Comparison of ENCODE assay signal across 8 cellular contexts in genomic region chr4:145097821-145098674, GRCh38. TPM values are rescaled to one million over a fixed set of nuclear protein-coding genes. Genes with fewer than 3 reads are reported as not detected.
A peak's percentile ranks its signal among the peaks of the same experiment; 100 is the strongest.
DNase-seq lines count a peak whose midpoint lies in the region; ATAC-seq and TF ChIP-seq lines count a peak whose summit lies in the region.

ABCE1 (plus strand) TSS chr4:145098311; CDS start chr4:145104413, 6,102 bp downstream.
ANAPC10 (minus strand) TSS chr4:145098196; CDS start chr4:145096099, 2,097 bp downstream.

- CTCF ChIA-PET in activated naive CD4-positive, alpha-beta T cell treated with anti-CD3 and anti-CD28 coated beads, Interleukin-2, amount 10 ng/mL, durations not matched to agents 7 days and 5 days (lab: Charles Lee), result interaction anchor here (1.0 to 2.0 kb wide), 3 partner anchors 28 to 83 kb away, joined by 3 to 8 read pairs (median 3); no protein-coding TSS in a partner anchor

- peaks cover 7% of the 10 kb centered on the region for H3K9me3 Mint-ChIP-seq in activated naive CD4-positive, alpha-beta T cell treated with anti-CD3 and anti-CD28 coated beads, Interleukin-2, amount 10 ng/mL, durations not matched to agents 7 days and 5 days

- peak within 1 kb of the TSS; percentile 95 for H3K9ac ChIP-seq in SK-N-MC (ENCODE audit: insufficient read length)

- H3K4me1 Mint-ChIP-seq in activated naive CD4-positive, alpha-beta T cell treated with anti-CD3 and anti-CD28 coated beads, Interleukin-2, amount 10 ng/mL, durations not matched to agents 7 days and 5 days, result peaks cover 37% of the 10 kb centered on the region

- H3K27ac ChIP-seq in SK-N-MC (peak within 1 kb of the TSS; percentile 63), gastroesophageal sphincter (peak within 1 kb of the TSS; percentile 90 to 93 (median 92))

- H3K27me3 Mint-ChIP-seq in activated naive CD4-positive, alpha-beta T cell treated with anti-CD3 and anti-CD28 coated beads, Interleukin-2, amount 10 ng/mL, durations not matched to agents 7 days and 5 days, result no peaks in the 10 kb centered on the region

- peak; percentile 96 for DNase-seq in GM04504 (ENCODE audit: low read depth)
- DNase-seq in NB4 (ENCODE audit: low read depth), result peak; percentile 97
- DNase-seq in SK-N-MC (ENCODE audit: low read depth, low spot score), result peak; percentile 86
- DNase-seq in activated naive CD4-positive, alpha-beta T cell treated with anti-CD3 and anti-CD28 coated beads, Interleukin-2, amount 10 ng/mL, durations not matched to agents 7 days and 5 days, result peak; percentile 98
- peak; percentile 91 for DNase-seq in non-pigmented ciliary epithelial cell (ENCODE audit: low read depth)
- DNase-seq in superior temporal gyrus (ENCODE audit: extremely low spot score), result peak; percentile 98

- TF ChIP-seq POLR2A in NB4 (IDR thresholded peaks at IDR 0.05; ENCODE audit: extremely low read depth, insufficient read length) (peak; percentile 82), gastroesophageal sphincter (IDR thresholded peaks at IDR 0.05) (peak; percentile 56)

- peak within 1 kb of the TSS; percentile 94 for H3K4me3 Mint-ChIP-seq in activated naive CD4-positive, alpha-beta T cell treated with anti-CD3 and anti-CD28 coated beads, Interleukin-2, amount 10 ng/mL, durations not matched to agents 7 days and 5 days

- peaks cover 62% of the 10 kb centered on the region for H3K36me3 ChIP-seq in SK-N-MC (ENCODE audit: insufficient read depth, low read length)
- peaks cover 0 to 26% of the 10 kb centered on the region in 2 donors for H3K36me3 ChIP-seq in gastroesophageal sphincter

- H3K36me3 Mint-ChIP-seq in activated naive CD4-positive, alpha-beta T cell treated with anti-CD3 and anti-CD28 coated beads, Interleukin-2, amount 10 ng/mL, durations not matched to agents 7 days and 5 days, result peaks cover 28% of the 10 kb centered on the region

- no peaks in the 10 kb centered on the region for H3K27me3 ChIP-seq in gastroesophageal sphincter

- H3K9me3 ChIP-seq in SK-N-MC (ENCODE audit: low read depth, low read length) (peaks cover 7% of the 10 kb centered on the region), gastroesophageal sphincter (peaks cover 0 to 11% (median 0%) of the 10 kb centered on the region in 3 donors)

- H3K27ac Mint-ChIP-seq in activated naive CD4-positive, alpha-beta T cell treated with anti-CD3 and anti-CD28 coated beads, Interleukin-2, amount 10 ng/mL, durations not matched to agents 7 days and 5 days, result peak within 1 kb of the TSS; percentile 98

- H3K4me3 ChIP-seq in NB4 (ENCODE audit: low read depth, low read length) (peak within 1 kb of the TSS; percentile 99), SK-N-MC (peak within 1 kb of the TSS; percentile 84), gastroesophageal sphincter (peak within 1 kb of the TSS; percentile 76 to 92)

- peaks cover 11 to 63% (median 19%) of the 10 kb centered on the region in 3 donors for H3K4me1 ChIP-seq in gastroesophageal sphincter

- ATAC-seq in HG02571 (IDR thresholded peaks at IDR 0.05; ENCODE audit: unreplicated experiment) (peak; percentile 80), gastroesophageal sphincter (peak; percentile 99)

- TF ChIP-seq EP300 in gastroesophageal sphincter (IDR thresholded peaks at IDR 0.05), result no peak

- TF ChIP-seq CTCF in NB4 (IDR thresholded peaks at IDR 0.05; ENCODE audit: low read depth, low read length) (no peak), gastroesophageal sphincter (IDR thresholded peaks at IDR 0.05) (peak in 2 of 4 experiments; percentile 32 to 44)

- 0 to 1% methylated on average over 5 to 19 of the region's 67 CpGs for WGBS in gastroesophageal sphincter (ENCODE audit: low coverage in 1 of 2), 2 donors

RNA-seq across cellular contexts. Expression of gene ABCE1, which starts in this region (rescaled TPM):
- 10 to 100 TPM; 32.4 to 74.9 (median 43.7) TPM for total RNA-seq in gastroesophageal sphincter

RNA-seq across cellular contexts. Expression of gene ANAPC10, which starts in this region (rescaled TPM):
- total RNA-seq in gastroesophageal sphincter, result 10 to 100 TPM; 22.3 to 66.6 (median 31.1) TPM

Comparison
In these comparisons a context has a peak if more than half of its experiments do, and no peak if none do; other contexts are left out.
1. Peak in every context shown above with its lines: DNase-seq, ATAC-seq, H3K4me3 ChIP-seq and H3K27ac ChIP-seq.